Comparison of ENCODE assay signal across 32 cellular contexts in the genomic region with DNA sequence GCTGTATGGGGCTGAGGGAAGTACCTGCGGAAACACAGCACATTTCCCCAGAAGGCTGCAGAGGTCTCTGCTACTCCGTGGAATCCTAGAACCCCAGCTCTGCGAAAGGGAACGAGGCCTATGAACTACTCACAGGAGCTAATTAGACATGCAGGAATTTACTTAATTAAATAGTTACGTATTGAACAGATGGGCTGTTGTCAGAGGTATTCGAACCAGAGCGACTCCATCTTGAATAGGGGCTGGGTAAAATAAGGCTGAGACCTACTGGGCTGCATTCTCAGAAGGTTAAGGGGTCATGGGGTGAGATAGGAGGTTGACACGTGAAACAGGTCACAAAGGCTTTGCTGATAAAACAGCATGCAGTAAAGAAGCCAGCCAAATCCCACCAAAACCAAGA. TPM values are rescaled to one million over a fixed set of nuclear protein-coding genes. Genes with fewer than 3 reads are reported as not detected.
"Had no signal": no experiment of that assay in that cellular context is flagged by ENCODE, and none has a peak within 500 bp of the region (broad histone marks: within the 10 kb centered on the region; RNA-seq: fewer than 3 reads in every experiment).

No MANE protein-coding gene starts in this region.

- H3K27me3 ChIP-seq: left lung, pancreas, tibial nerve, uterus had no signal

- FAIRE-seq: islet of Langerhans, kidney, pancreas had no signal

- DNase-seq: immature natural killer cell; kidney; left colon; left lung; lower lobe of right lung; mammary epithelial cell; mesenchymal stem cell; naive thymus-derived CD8-positive, alpha-beta T cell; pancreas; retina; right cardiac atrium; stimulated activated CD4-positive, alpha-beta T cell treated with anti-CD3 and anti-CD28 coated beads, Interleukin-1b, Interleukin-23, amount 100 ng/mL, for 48 hours; stimulated activated CD4-positive, alpha-beta T cell treated with anti-CD3 and anti-CD28 coated beads, Interleukin-2, amount 100 ng/mL, for 48 hours; stimulated activated CD4-positive, alpha-beta T cell treated with anti-CD3 and anti-CD28 coated beads, Interleukin-4, amount 100 ng/mL, for 4 hours; stimulated activated CD8-positive, alpha-beta memory T cell treated with anti-CD3 and anti-CD28 coated beads, Interleukin-4, amount 100 ng/mL, for 48 hours; stimulated activated naive CD4-positive, alpha-beta T cell treated with Interleukin-2 at 50 U/mL for 16 hours; stimulated activated naive CD8-positive, alpha-beta T cell treated with anti-CD3 and anti-CD28 coated beads, Interleukin-15, amount 100 ng/mL, for 72 hours; uterus had no signal

- H3K9me3 Mint-ChIP-seq: immature natural killer cell; naive thymus-derived CD8-positive, alpha-beta T cell; nephron; stimulated activated memory B cell treated with anti-CD40 and anti-IgM and Interleukin-4, amounts not matched to agents 10 μg/mL and 1 μg/mL and 100 μg/mL, for 72 hours; stimulated activated naive CD8-positive, alpha-beta T cell treated with anti-CD3 and anti-CD28 coated beads, Interleukin-15, amount 100 ng/mL, for 72 hours; type B pancreatic cell had no signal

- H3K4me1 Mint-ChIP-seq: immature natural killer cell; naive thymus-derived CD8-positive, alpha-beta T cell; stimulated activated memory B cell treated with anti-CD40 and anti-IgM and Interleukin-4, amounts not matched to agents 10 μg/mL and 1 μg/mL and 100 μg/mL, for 72 hours; stimulated activated naive CD8-positive, alpha-beta T cell treated with anti-CD3 and anti-CD28 coated beads, Interleukin-15, amount 100 ng/mL, for 72 hours had no signal

- H3K27ac Mint-ChIP-seq: immature natural killer cell; naive thymus-derived CD8-positive, alpha-beta T cell; nephron; stimulated activated memory B cell treated with anti-CD40 and anti-IgM and Interleukin-4, amounts not matched to agents 10 μg/mL and 1 μg/mL and 100 μg/mL, for 72 hours; stimulated activated naive CD8-positive, alpha-beta T cell treated with anti-CD3 and anti-CD28 coated beads, Interleukin-15, amount 100 ng/mL, for 72 hours; type B pancreatic cell had no signal

- H3K4me2 ChIP-seq: smooth muscle cell had no signal

- H3K4me3 ChIP-seq: left lung, lower lobe of right lung, pancreas, prostate gland, smooth muscle cell, tibial nerve, uterus had no signal

- H3K4me3 Mint-ChIP-seq: immature natural killer cell; naive thymus-derived CD8-positive, alpha-beta T cell; nephron; stimulated activated memory B cell treated with anti-CD40 and anti-IgM and Interleukin-4, amounts not matched to agents 10 μg/mL and 1 μg/mL and 100 μg/mL, for 72 hours; stimulated activated naive CD8-positive, alpha-beta T cell treated with anti-CD3 and anti-CD28 coated beads, Interleukin-15, amount 100 ng/mL, for 72 hours; type B pancreatic cell had no signal

- ATAC-seq: left colon; left lung; lower lobe of right lung; naive thymus-derived CD8-positive, alpha-beta T cell; pancreas; right cardiac atrium; stimulated activated memory B cell treated with anti-CD40 and anti-IgM and Interleukin-4, amounts not matched to agents 10 μg/mL and 1 μg/mL and 100 μg/mL, for 72 hours; stimulated activated naive CD8-positive, alpha-beta T cell treated with anti-CD3 and anti-CD28 coated beads, Interleukin-15, amount 100 ng/mL, for 72 hours had no signal

- H3K9me3 ChIP-seq: left lung, lower lobe of right lung, pancreas, prostate gland, tibial nerve, uterus had no signal

- H3K27ac ChIP-seq: left lung, lower lobe of right lung, pancreas, prostate gland, tibial nerve, uterus had no signal

- H3K4me1 ChIP-seq: pancreas, prostate gland, tibial nerve, uterus had no signal

- H3K36me3 ChIP-seq: left lung, lower lobe of right lung, pancreas, prostate gland, tibial nerve, uterus had no signal

- H3K27me3 Mint-ChIP-seq: stimulated activated memory B cell treated with anti-CD40 and anti-IgM and Interleukin-4, amounts not matched to agents 10 μg/mL and 1 μg/mL and 100 μg/mL, for 72 hours had no signal

- H3K36me3 Mint-ChIP-seq: immature natural killer cell; naive thymus-derived CD8-positive, alpha-beta T cell; stimulated activated memory B cell treated with anti-CD40 and anti-IgM and Interleukin-4, amounts not matched to agents 10 μg/mL and 1 μg/mL and 100 μg/mL, for 72 hours; type B pancreatic cell had no signal

RNA-seq across cellular contexts. Expression of gene SSTR4, which starts 14.9 kb away (rescaled TPM):
- total RNA-seq: kidney; left colon; left lung; liver; mammary epithelial cell; mucosa of gallbladder; naive thymus-derived CD8-positive, alpha-beta T cell; osteoblast; pancreas; prostate gland; right cardiac atrium; skeletal muscle tissue; smooth muscle cell; temporal lobe; tibial nerve; ureter; uterus had no signal
- polyA plus RNA-seq: immature natural killer cell; liver; mammary epithelial cell; naive thymus-derived CD8-positive, alpha-beta T cell; right cardiac atrium; smooth muscle cell; thymus had no signal

RNA-seq across cellular contexts. Expression of gene THBD, which starts 29.2 kb away (rescaled TPM):
- polyA plus RNA-seq: naive thymus-derived CD8-positive, alpha-beta T cell had no signal
